ENCODE assay signal across 12 cellular contexts in genomic region chr1:13368544-13368943, GRCh38. TPM values are rescaled to one million over a fixed set of nuclear protein-coding genes. Genes with fewer than 3 reads are reported as not detected.
DNase-seq lines count a peak whose midpoint lies in the region; ATAC-seq and TF ChIP-seq lines count a peak whose summit lies in the region.
"Not testable (repeated sequence)": the region's sequence is repeated elsewhere in the genome, so short reads cannot be mapped to it uniquely, and the experiment has no call there.
"Had no signal": no experiment of that assay in that cellular context is flagged by ENCODE, and none has a peak within 500 bp of the region (broad histone marks: within the 10 kb centered on the region; RNA-seq: fewer than 3 reads in every experiment).

No MANE protein-coding gene starts in this region.

- not testable (repeated sequence) for H3K9me3 ChIP-seq in DND-41 (ENCODE audit: insufficient read depth, low read length, severe bottlenecking); Karpas-422 (ENCODE audit: low read length)

- not testable (repeated sequence) for H3K36me3 ChIP-seq in DND-41 (ENCODE audit: insufficient read depth, low read length); Karpas-422 (ENCODE audit: insufficient read depth, low read length)

- not testable (repeated sequence) for H3K9ac ChIP-seq in DND-41 (ENCODE audit: low read depth, low read length); Karpas-422 (ENCODE audit: low read length)

- peak; percentile 50 for TF ChIP-seq CTCF in DND-41 (IDR thresholded peaks at IDR 0.05; ENCODE audit: borderline replicate concordance, extremely low read depth, low read length, poor library complexity, severe bottlenecking)

- H3K9me2 ChIP-seq in Karpas-422 (replicated peaks; ENCODE audit: insufficient read depth, low read length): not testable (repeated sequence)

- H3K4me3 ChIP-seq in DND-41 (ENCODE audit: low read depth in 1 of 2, low read length in 2 of 2); Karpas-422 (ENCODE audit: low read length): not testable (repeated sequence)

- H4K20me1 ChIP-seq in DND-41 (ENCODE audit: insufficient read depth, low read length); Karpas-422 (ENCODE audit: insufficient read depth, low read depth, low read length): not testable (repeated sequence)

- H3K79me2 ChIP-seq in DND-41 (ENCODE audit: insufficient read depth, low read length); Karpas-422 (ENCODE audit: low read length): not testable (repeated sequence)

- H3K27ac ChIP-seq in DND-41 (ENCODE audit: low read length); Karpas-422 (ENCODE audit: low read length): not testable (repeated sequence)

- not testable (repeated sequence) for H3K4me2 ChIP-seq in DND-41 (ENCODE audit: insufficient read depth, low read length); Karpas-422 (ENCODE audit: low read depth, low read length, poor library complexity, severe bottlenecking)

- peak; percentile 62; the same call in 2 of the 3 replicates for ATAC-seq in DND-41 (ENCODE audit: insufficient read depth, low read depth)

- DNase-seq in DND-41 (peak; percentile 60), Karpas-422 (peak; percentile 77), SK-N-DZ (ENCODE audit: low spot score) (peak; percentile 1), left kidney (ENCODE audit: low read depth, low spot score) (peak; percentile 33)
- DNase-seq in activated T-cell treated with anti-CD3 and anti-CD28 coated beads, Interleukin-2, amount 50 U/mL, for 48 hours: peak; percentile 51
- peak; percentile 69 for DNase-seq in stimulated activated CD8-positive, alpha-beta memory T cell treated with anti-CD3 and anti-CD28 coated beads, Interleukin-4, amount 100 ng/mL, for 48 hours

- H2AFZ ChIP-seq in DND-41 (ENCODE audit: low read depth, low read length); Karpas-422 (ENCODE audit: low read length): not testable (repeated sequence)

- not testable (repeated sequence) for H3K4me1 ChIP-seq in DND-41 (ENCODE audit: insufficient read depth, low read length); Karpas-422 (ENCODE audit: low read length)

- H3K27me3 ChIP-seq in DND-41 (ENCODE audit: insufficient read depth, low read length, poor library complexity); Karpas-422 (ENCODE audit: low read length): not testable (repeated sequence)

RNA-seq across cellular contexts. Expression of gene PRAMEF19, which starts 3.2 kb away (rescaled TPM):
- not detected in 2 replicates for total RNA-seq in Karpas-422 (2014; rRNA removed; shearing (Covaris generic); ENCODE audit: low replicate concordance)
- not detected in 2 replicates for polyA plus RNA-seq in SK-N-DZ (2014; cell fraction: cytosol; rRNA removed)
- polyA plus RNA-seq in SK-N-DZ (2014; cell fraction: nucleus; rRNA removed): not detected in 2 replicates
- total RNA-seq: activated T-helper 1 cell treated with anti-CD3 and anti-CD28 coated beads, Interleukin-12 subunit alpha, Interleukin-12 subunit beta, Interleukin-2, Interleukin-4 antibody, amounts not matched to agents 30 ng/mL and 10 ng/mL and 1 ng/mL, durations not matched to agents 14 hours and 24 hours and 36 hours; ascending aorta; esophagus mucosa; left colon; prostate gland; WTC11 had no signal

RNA-seq across cellular contexts. Expression of gene PRAMEF17, which starts 20.9 kb away (rescaled TPM):
- not detected in 2 replicates for total RNA-seq in Karpas-422 (2014; rRNA removed; shearing (Covaris generic); ENCODE audit: low replicate concordance)
- not detected in 2 replicates for polyA plus RNA-seq in SK-N-DZ (2014; cell fraction: cytosol; rRNA removed)
- polyA plus RNA-seq in SK-N-DZ (2014; cell fraction: nucleus; rRNA removed): not detected in 2 replicates
- total RNA-seq: activated T-helper 1 cell treated with anti-CD3 and anti-CD28 coated beads, Interleukin-12 subunit alpha, Interleukin-12 subunit beta, Interleukin-2, Interleukin-4 antibody, amounts not matched to agents 30 ng/mL and 10 ng/mL and 1 ng/mL, durations not matched to agents 14 hours and 24 hours and 36 hours; ascending aorta; esophagus mucosa; left colon; prostate gland; WTC11 had no signal

RNA-seq across cellular contexts. Expression of gene PRAMEF14, which starts 21.6 kb away (rescaled TPM):
- total RNA-seq in Karpas-422 (2014; rRNA removed; shearing (Covaris generic); ENCODE audit: low replicate concordance): not detected in 2 replicates
- polyA plus RNA-seq in SK-N-DZ (2014; cell fraction: cytosol; rRNA removed): not detected in 2 replicates
- polyA plus RNA-seq in SK-N-DZ (2014; cell fraction: nucleus; rRNA removed): not detected in 2 replicates
- total RNA-seq: activated T-helper 1 cell treated with anti-CD3 and anti-CD28 coated beads, Interleukin-12 subunit alpha, Interleukin-12 subunit beta, Interleukin-2, Interleukin-4 antibody, amounts not matched to agents 30 ng/mL and 10 ng/mL and 1 ng/mL, durations not matched to agents 14 hours and 24 hours and 36 hours; ascending aorta; esophagus mucosa; left colon; prostate gland; WTC11 had no signal

RNA-seq across cellular contexts. Expression of gene PRAMEF20, which starts 41.7 kb away (rescaled TPM):
- total RNA-seq in Karpas-422 (2014; rRNA removed; shearing (Covaris generic); ENCODE audit: low replicate concordance): not detected in 2 replicates
- not detected in 2 replicates for polyA plus RNA-seq in SK-N-DZ (2014; cell fraction: cytosol; rRNA removed)
- polyA plus RNA-seq in SK-N-DZ (2014; cell fraction: nucleus; rRNA removed): not detected in 2 replicates
- total RNA-seq: activated T-helper 1 cell treated with anti-CD3 and anti-CD28 coated beads, Interleukin-12 subunit alpha, Interleukin-12 subunit beta, Interleukin-2, Interleukin-4 antibody, amounts not matched to agents 30 ng/mL and 10 ng/mL and 1 ng/mL, durations not matched to agents 14 hours and 24 hours and 36 hours; ascending aorta; esophagus mucosa; left colon; prostate gland; WTC11 had no signal

RNA-seq across cellular contexts. Expression of gene PRAMEF15, which starts 53.2 kb away (rescaled TPM):
- total RNA-seq in Karpas-422 (2014; rRNA removed; shearing (Covaris generic); ENCODE audit: low replicate concordance): not detected in 2 replicates
- polyA plus RNA-seq in SK-N-DZ (2014; cell fraction: cytosol; rRNA removed): not detected in 2 replicates
- polyA plus RNA-seq in SK-N-DZ (2014; cell fraction: nucleus; rRNA removed): not detected in 2 replicates
- total RNA-seq: activated T-helper 1 cell treated with anti-CD3 and anti-CD28 coated beads, Interleukin-12 subunit alpha, Interleukin-12 subunit beta, Interleukin-2, Interleukin-4 antibody, amounts not matched to agents 30 ng/mL and 10 ng/mL and 1 ng/mL, durations not matched to agents 14 hours and 24 hours and 36 hours; ascending aorta; esophagus mucosa; left colon; prostate gland; WTC11 had no signal

Comparison
In these comparisons a context has a peak if more than half of its experiments do, and no peak if none do; other contexts are left out.
1. DNase-seq: peak in every context shown above with its lines; median percentile 77 in Karpas-422; 69 in stimulated activated CD8-positive, alpha-beta memory T cell treated with anti-CD3 and anti-CD28 coated beads, Interleukin-4, amount 100 ng/mL, for 48 hours; 60 in DND-41; 51 in activated T-cell treated with anti-CD3 and anti-CD28 coated beads, Interleukin-2, amount 50 U/mL, for 48 hours; 33 in left kidney; 1 in SK-N-DZ.